Comparison of ENCODE assay signal across 8 cellular contexts in the genomic region with DNA sequence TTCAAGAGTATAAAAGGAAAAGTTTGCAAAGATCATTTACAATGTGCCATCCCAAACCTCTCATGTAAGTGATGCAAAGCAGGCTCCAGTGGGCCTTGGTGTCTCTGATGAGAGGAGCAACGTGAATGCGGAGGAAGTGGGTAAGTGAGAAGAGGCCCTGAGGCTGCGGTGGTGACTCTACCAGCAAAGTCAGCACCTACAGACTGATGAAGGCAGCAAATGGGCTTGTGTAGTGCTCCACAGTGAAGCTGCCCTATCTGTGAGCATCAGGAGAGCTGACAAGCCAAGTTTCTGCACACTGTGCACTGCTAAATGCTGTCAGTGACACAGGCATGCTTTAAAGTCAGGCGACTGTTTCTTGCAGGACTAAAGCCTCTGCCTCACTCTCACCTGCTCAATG. TPM values are rescaled to one million over a fixed set of nuclear protein-coding genes. Genes with fewer than 3 reads are reported as not detected.
DNase-seq lines count a peak whose midpoint lies in the region; ATAC-seq and TF ChIP-seq lines count a peak whose summit lies in the region.

No MANE protein-coding gene starts in this region.

- no peaks in the 10 kb centered on the region for H3K36me3 Mint-ChIP-seq in activated B cell treated with CpG ODN at 0.5 μM for 24 hours (ENCODE audit: low read depth)

- in situ Hi-C loops in ACHN (cut with HindIII; ENCODE audit: low pct_ligation_motif_present, low pct_unique_long_range_greater_than_20kb, low sequenced_read_pairs), result no loop called here

- H3K9me3 Mint-ChIP-seq in activated B cell treated with CpG ODN at 0.5 μM for 24 hours, result no peaks in the 10 kb centered on the region

- CTCF ChIA-PET in activated B cell treated with CpG ODN at 0.5 μM for 24 hours (lab: Charles Lee) (interaction anchor here (1.1 to 1.8 kb wide), 3 partner anchors 11 to 96 kb away, joined by 5 to 15 read pairs (median 8); no protein-coding TSS in a partner anchor), RWPE1 (lab: Yijun Ruan, JAX) (interaction anchor here (0.6 to 0.9 kb wide), 2 partner anchors 11 to 898 kb away, joined by 4 to 5 read pairs; no protein-coding TSS in a partner anchor)

- peak overlapping the region; percentile 81 for H3K27ac Mint-ChIP-seq in activated B cell treated with CpG ODN at 0.5 μM for 24 hours

- intact Hi-C loops in activated B cell treated with CpG ODN at 0.5 μM for 24 hours (cut with micrococcal nuclease), result loop anchor here (1.0 to 5.0 kb wide), 3 partner anchors 12 to 387 kb away; no protein-coding TSS in a partner anchor

- peaks cover 67% of the 10 kb centered on the region for H3K4me1 Mint-ChIP-seq in activated B cell treated with CpG ODN at 0.5 μM for 24 hours

- H3K27me3 Mint-ChIP-seq in activated B cell treated with CpG ODN at 0.5 μM for 24 hours, result no peaks in the 10 kb centered on the region

- TF ChIP-seq CTCF in activated B cell treated with CpG ODN at 0.5 μM for 24 hours (IDR thresholded peaks at IDR 0.05) (no peak), epithelial cell of esophagus (IDR thresholded peaks at IDR 0.05; ENCODE audit: insufficient read depth, low read depth, low read length, missing control alignments) (no peak), RWPE1 (conservative IDR thresholded peaks at IDR 0.05; ENCODE audit: low read depth) (no peak)

- H3K27ac ChIP-seq in RWPE1, result no peak overlapping the region

- DNase-seq in activated B cell treated with CpG ODN at 0.5 μM for 24 hours (no peak), epithelial cell of esophagus (ENCODE audit: low read depth) (peak; percentile 27), NCI-H1417 (lab: John Stamatoyannopoulos, UW) (no peak), ACHN (no peak), DMS 273 (lab: John Stamatoyannopoulos, UW; ENCODE audit: unreplicated experiment) (no peak), RWPE1 (ENCODE audit: low spot score) (no peak)
- DNase-seq in stimulated activated CD8-positive, alpha-beta memory T cell treated with anti-CD3 and anti-CD28 coated beads, Interleukin-7, amount 100 ng/mL, for 24 hours (ENCODE audit: low read depth), result peak; percentile 49

- POLR2A ChIA-PET in activated B cell treated with CpG ODN at 0.5 μM for 24 hours (lab: Charles Lee) (interaction anchor here (1.2 to 9.2 kb wide), 5 partner anchors 10 to 96 kb away, joined by 3 to 159 read pairs (median 18); partner anchors contain the start of gene RAP1A), RWPE1 (lab: Yijun Ruan, JAX; ENCODE audit: low non-redundant PET) (no interaction called here)

- H3K4me3 Mint-ChIP-seq in activated B cell treated with CpG ODN at 0.5 μM for 24 hours, result peak overlapping the region; percentile 58

- ATAC-seq in GM21737 (IDR thresholded peaks at IDR 0.05; ENCODE audit: unreplicated experiment), result peak; percentile 33
- ATAC-seq in activated B cell treated with CpG ODN at 0.5 μM for 24 hours (ENCODE audit: low read depth), result peak; percentile 65

- no peak overlapping the region for H3K4me3 ChIP-seq in epithelial cell of esophagus (ENCODE audit: low read length)

RNA-seq across cellular contexts. Expression of gene RAP1A, which starts 15.6 kb away (rescaled TPM):
- 92.4 and 93.8 TPM in 2 replicates for total RNA-seq in activated B cell treated with CpG ODN at 0.5 μM for 24 hours

Comparison
In these comparisons a context has a peak if more than half of its experiments do, and no peak if none do; other contexts are left out.
1. DNase-seq: peak in epithelial cell of esophagus (single experiment) and stimulated activated CD8-positive, alpha-beta memory T cell treated with anti-CD3 and anti-CD28 coated beads, Interleukin-7, amount 100 ng/mL, for 24 hours (single experiment); none in activated B cell treated with CpG ODN at 0.5 μM for 24 hours (single experiment), NCI-H1417 (0 of 3), ACHN (single experiment), DMS 273 (single experiment) and RWPE1 (single experiment).